15 cellular contexts compared by ENCODE assay signal in the genomic region with DNA sequence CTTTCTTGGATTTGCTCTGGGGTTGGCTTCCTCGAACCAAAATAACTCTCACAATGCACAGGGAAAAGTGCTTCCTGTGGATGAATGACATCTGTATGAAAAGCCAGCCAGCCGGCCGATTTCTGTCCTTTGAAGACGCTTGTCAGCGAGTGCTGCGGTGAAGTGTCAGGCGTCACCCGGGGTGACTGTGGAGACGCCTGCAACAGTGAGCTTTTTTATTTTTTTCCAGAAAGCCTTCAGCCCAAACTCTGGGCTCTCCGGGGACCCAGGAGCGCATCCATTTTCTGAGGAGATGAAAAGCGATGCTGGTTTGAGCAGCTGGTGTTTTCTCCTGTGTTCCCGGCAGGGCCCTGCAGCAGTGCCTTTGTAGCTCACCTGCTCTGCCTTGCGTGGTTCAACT. TPM values are rescaled to one million over a fixed set of nuclear protein-coding genes. Genes with fewer than 3 reads are reported as not detected.
DNase-seq lines count a peak whose midpoint lies in the region; ATAC-seq and TF ChIP-seq lines count a peak whose summit lies in the region.
"Had no signal": no experiment of that assay in that cellular context is flagged by ENCODE, and none has a peak within 500 bp of the region (broad histone marks: within the 10 kb centered on the region; RNA-seq: fewer than 3 reads in every experiment).

No MANE protein-coding gene starts in this region.

- intact Hi-C loops in prostate gland (cut with DNase I): no loop called here
- intact Hi-C loops in sciatic nerve (cut with DNase I): no loop called here

- TF ChIP-seq POLR2A in prostate gland (IDR thresholded peaks at IDR 0.05): no peak
- TF ChIP-seq POLR2A in tibial nerve (IDR thresholded peaks at IDR 0.05): no peak

- H3K27me3 ChIP-seq in prostate gland (replicated peaks; ENCODE audit: insufficient read depth) (no peaks in the 10 kb centered on the region), tibial nerve (no peaks in the 10 kb centered on the region)
- H3K27me3 ChIP-seq: adrenal gland had no signal

- peak; percentile 17 for DNase-seq in NCI-H1436 (lab: John Stamatoyannopoulos, UW)
- DNase-seq in NCI-H1436 treated with DMSO at 0.1 percent for 48 hours (lab: John Stamatoyannopoulos, UW): no peak
- DNase-seq in RWPE1 (ENCODE audit: low spot score): no peak
- peak; percentile 22 for DNase-seq in activated naive CD4-positive, alpha-beta T cell treated with anti-CD3 and anti-CD28 coated beads, Interleukin-2, amount 50 U/mL, for 16 hours
- no peak for DNase-seq in prostate gland (ENCODE audit: low spot score)
- DNase-seq in sciatic nerve (ENCODE audit: low spot score): no peak
- no peak for DNase-seq in tibial nerve (ENCODE audit: low spot score in 2 of 2)
- DNase-seq: 8988T, adrenal gland, dermis blood vessel endothelial cell, foreskin keratinocyte, immature natural killer cell, NCI-H526, Right ventricle myocardium superior had no signal

- CTCF ChIA-PET in RWPE1 (lab: Yijun Ruan, JAX): no interaction called here

- H3K9me3 ChIP-seq in prostate gland (no peaks in the 10 kb centered on the region), tibial nerve (peaks cover 0 to 9% (median 0%) of the 10 kb centered on the region in 4 donors)
- H3K9me3 ChIP-seq: adrenal gland had no signal

- H3K27ac ChIP-seq in RWPE1: peak overlapping the region; percentile 87
- peak overlapping the region; percentile 88 to 94 for H3K27ac ChIP-seq in prostate gland
- no peak overlapping the region for H3K27ac ChIP-seq in tibial nerve
- H3K27ac ChIP-seq: adrenal gland, foreskin keratinocyte had no signal

- TF ChIP-seq CTCF in RWPE1 (conservative IDR thresholded peaks at IDR 0.05; ENCODE audit: low read depth) (no peak), prostate gland (IDR thresholded peaks at IDR 0.05) (no peak), tibial nerve (IDR thresholded peaks at IDR 0.05) (no peak)

- H3K4me3 ChIP-seq in prostate gland: no peak overlapping the region
- H3K4me3 ChIP-seq in tibial nerve: no peak overlapping the region
- H3K4me3 ChIP-seq: adrenal gland had no signal

- H3K4me1 ChIP-seq in prostate gland (replicated peaks) (peaks cover 12% of the 10 kb centered on the region), tibial nerve (no peaks in the 10 kb centered on the region)
- H3K4me1 ChIP-seq: adrenal gland, foreskin keratinocyte had no signal

- no peak for TF ChIP-seq EP300 in tibial nerve (IDR thresholded peaks at IDR 0.05)

- WGBS in prostate gland: 58% methylated on average over 14 of the region's 14 CpGs
- 35 to 44% methylated on average over 14 of the region's 14 CpGs for WGBS in tibial nerve, 2 donors

- no peaks in the 10 kb centered on the region for H3K36me3 ChIP-seq in prostate gland
- H3K36me3 ChIP-seq in tibial nerve: no peaks in the 10 kb centered on the region
- H3K36me3 ChIP-seq: adrenal gland had no signal

- no peak for ATAC-seq in sciatic nerve
- ATAC-seq in HG02798 (IDR thresholded peaks at IDR 0.05; ENCODE audit: poor library complexity, unreplicated experiment): no peak
- ATAC-seq: foreskin keratinocyte had no signal

- POLR2A ChIA-PET in RWPE1 (lab: Yijun Ruan, JAX; ENCODE audit: low non-redundant PET): no interaction called here

RNA-seq across cellular contexts. Expression of a gene that starts 34.3 kb away (rescaled TPM):
- total RNA-seq in prostate gland: 10 to 100 TPM; 28.3 to 36.6 TPM
- total RNA-seq in sciatic nerve: 0.04 TPM
- under 1 TPM in 3 of 4 donors, not detected in 1; under 0.01 to 0.30 (median 0.21) TPM for total RNA-seq in tibial nerve
- total RNA-seq: dermis blood vessel endothelial cell, foreskin keratinocyte, Right ventricle myocardium superior had no signal

Comparison
In these comparisons a context has a peak if more than half of its experiments do, and no peak if none do; other contexts are left out.
1. DNase-seq: peak in NCI-H1436 (single experiment) and activated naive CD4-positive, alpha-beta T cell treated with anti-CD3 and anti-CD28 coated beads, Interleukin-2, amount 50 U/mL, for 16 hours (single experiment); none in NCI-H1436 treated with DMSO at 0.1 percent for 48 hours (single experiment), RWPE1 (single experiment), prostate gland (single experiment), sciatic nerve (single experiment) and tibial nerve (0 of 2).
2. H3K27ac ChIP-seq: peak in RWPE1 (single experiment) and prostate gland (2 of 2); none in tibial nerve (0 of 4).
3. RNA of a gene that starts 34.3 kb away (total RNA-seq): 28.3 to 36.6 TPM in prostate gland; under 0.01 to 0.30 TPM in tibial nerve and 0.04 TPM in sciatic nerve (single experiment); every median in the first group is over 10 times any median in the second.